In the genomic region with DNA sequence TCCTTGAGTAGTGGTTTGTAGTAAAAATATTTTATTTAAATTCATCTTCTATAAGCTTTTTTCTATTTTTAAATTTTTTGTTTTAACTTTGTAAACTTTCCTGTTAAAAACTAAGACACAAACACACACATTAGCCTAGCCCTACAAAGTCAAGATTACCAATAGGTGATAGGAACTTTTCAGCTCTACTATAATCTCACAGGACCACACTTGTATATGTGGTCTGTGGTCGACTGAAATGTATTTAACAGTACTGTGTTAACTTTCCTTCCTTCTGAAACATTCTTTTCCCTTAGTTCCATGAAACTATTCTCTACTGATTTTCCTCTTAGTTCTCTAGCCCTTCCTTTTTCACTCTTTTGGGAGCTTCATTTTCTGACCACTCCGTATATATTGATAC, we compare ENCODE assay signal across 23 cellular contexts. TPM values are rescaled to one million over a fixed set of nuclear protein-coding genes. Genes with fewer than 3 reads are reported as not detected.
"Had no signal": no experiment of that assay in that cellular context is flagged by ENCODE, and none has a peak within 500 bp of the region (broad histone marks: within the 10 kb centered on the region; RNA-seq: fewer than 3 reads in every experiment).

No MANE protein-coding gene starts in this region.

- H3K27me3 Mint-ChIP-seq: effector memory CD8-positive, alpha-beta T cell; memory B cell; stimulated activated memory B cell treated with anti-CD40 and anti-IgM and Interleukin-4, amounts not matched to agents 10 μg/mL and 1 μg/mL and 100 μg/mL, for 72 hours; stimulated activated naive CD8-positive, alpha-beta T cell treated with anti-CD3 and anti-CD28 coated beads, Interleukin-15, Interleukin-2, amounts not matched to agents 100 ng/mL and 50 ng/mL, for 24 hours had no signal

- ATAC-seq: effector memory CD8-positive, alpha-beta T cell; gastrocnemius medialis; heart right ventricle; left lung; lower lobe of right lung; psoas muscle; right lobe of liver; stimulated activated memory B cell treated with anti-CD40 and anti-IgM and Interleukin-4, amounts not matched to agents 10 μg/mL and 1 μg/mL and 100 μg/mL, for 72 hours; upper lobe of right lung had no signal

- DNase-seq: effector memory CD8-positive, alpha-beta T cell; gastrocnemius medialis; heart right ventricle; hypothalamus; islet precursor cell; left lung; lower lobe of right lung; midbrain; nephron progenitor cell; psoas muscle; retina; right lobe of liver; stimulated activated CD4-positive, alpha-beta T cell treated with anti-CD3 and anti-CD28 coated beads, Interleukin-4, amount 100 ng/mL, for 1 hour; tibial artery; upper lobe of right lung had no signal

- H3K27ac Mint-ChIP-seq: effector memory CD8-positive, alpha-beta T cell; memory B cell; nephron progenitor cell; stimulated activated memory B cell treated with anti-CD40 and anti-IgM and Interleukin-4, amounts not matched to agents 10 μg/mL and 1 μg/mL and 100 μg/mL, for 72 hours; stimulated activated naive CD8-positive, alpha-beta T cell treated with anti-CD3 and anti-CD28 coated beads, Interleukin-15, Interleukin-2, amounts not matched to agents 100 ng/mL and 50 ng/mL, for 24 hours had no signal

- H3K4me1 Mint-ChIP-seq: nephron progenitor cell had no signal

- H3K4me3 Mint-ChIP-seq: effector memory CD8-positive, alpha-beta T cell; memory B cell; nephron progenitor cell; stimulated activated memory B cell treated with anti-CD40 and anti-IgM and Interleukin-4, amounts not matched to agents 10 μg/mL and 1 μg/mL and 100 μg/mL, for 72 hours; stimulated activated naive CD8-positive, alpha-beta T cell treated with anti-CD3 and anti-CD28 coated beads, Interleukin-15, Interleukin-2, amounts not matched to agents 100 ng/mL and 50 ng/mL, for 24 hours had no signal

- H3K9me3 Mint-ChIP-seq: effector memory CD8-positive, alpha-beta T cell; memory B cell; stimulated activated memory B cell treated with anti-CD40 and anti-IgM and Interleukin-4, amounts not matched to agents 10 μg/mL and 1 μg/mL and 100 μg/mL, for 72 hours; stimulated activated naive CD8-positive, alpha-beta T cell treated with anti-CD3 and anti-CD28 coated beads, Interleukin-15, Interleukin-2, amounts not matched to agents 100 ng/mL and 50 ng/mL, for 24 hours had no signal

RNA-seq across cellular contexts. Expression of gene CLDN25, which starts 15.1 kb away (rescaled TPM):
- total RNA-seq: esophagus muscularis mucosa, fibroblast of villous mesenchyme, gastrocnemius medialis, heart right ventricle, left lung, lower lobe of right lung, osteoblast, psoas muscle, right lobe of liver, temporal lobe, upper lobe of right lung, vagina had no signal

RNA-seq across cellular contexts. Expression of gene TMPRSS5, which starts 58.4 kb away (rescaled TPM):
- total RNA-seq: vagina had no signal
